19 cellular contexts compared by ENCODE assay signal in genomic region chr2:21104030-21104660, GRCh38. TPM values are rescaled to one million over a fixed set of nuclear protein-coding genes. Genes with fewer than 3 reads are reported as not detected.
DNase-seq lines count a peak whose midpoint lies in the region; ATAC-seq, FAIRE-seq and TF ChIP-seq lines count a peak whose summit lies in the region.
"Had no signal": no experiment of that assay in that cellular context is flagged by ENCODE, and none has a peak within 500 bp of the region (broad histone marks: within the 10 kb centered on the region; RNA-seq: fewer than 3 reads in every experiment).

No MANE protein-coding gene starts in this region.

- H3K9me3 ChIP-seq in MM.1S (replicated peaks; ENCODE audit: insufficient read depth, low read length) (no peaks in the 10 kb centered on the region), SU-DHL-6 (ENCODE audit: insufficient read depth, low read length) (no peaks in the 10 kb centered on the region), endothelial cell of umbilical vein (replicated peaks; ENCODE audit: control insufficient read depth, insufficient read depth, low read length) (no peaks in the 10 kb centered on the region), right lobe of liver (no peaks in the 10 kb centered on the region), left ventricle myocardium inferior (replicated peaks) (no peaks in the 10 kb centered on the region), A673 (ENCODE audit: low read depth, low read length, poor library complexity, severe bottlenecking) (no peaks in the 10 kb centered on the region)
- H3K9me3 ChIP-seq: A549; BLaER1 treated with 17β-estradiol and CSF1 and Interleukin-3, amounts not matched to agents 10 nM and 100 nM; HAP-1 had no signal

- peak overlapping the region; percentile 29; the same call in 1 of the 2 replicates for H3K27ac ChIP-seq in MM.1S (ENCODE audit: low read length)
- H3K27ac ChIP-seq in SU-DHL-6 (ENCODE audit: low read depth, low read length), result peak overlapping the region; percentile 52
- H3K27ac ChIP-seq in endothelial cell of umbilical vein (ENCODE audit: insufficient read depth, low read depth, low read length), result no peak overlapping the region
- peak overlapping the region; percentile 20 to 74 (median 65) for H3K27ac ChIP-seq in right lobe of liver
- H3K27ac ChIP-seq in left ventricle myocardium inferior (replicated peaks), result no peak overlapping the region
- H3K27ac ChIP-seq in A673 (ENCODE audit: low read depth, low read length, poor library complexity, severe bottlenecking), result no peak overlapping the region
- H3K27ac ChIP-seq: A549; BLaER1 treated with 17β-estradiol and CSF1 and Interleukin-3, amounts not matched to agents 10 nM and 100 nM; KMS-11 had no signal

- FAIRE-seq in endothelial cell of umbilical vein (lab: Jason Lieb, UNC), result peak; percentile 24
- FAIRE-seq: A549, GM12878, GM19239 had no signal

- H3K4me3 Mint-ChIP-seq in activated CD8-positive, alpha-beta memory T cell treated with anti-CD3 and anti-CD28 coated beads, Interleukin-2, amount 10 ng/mL, durations not matched to agents 7 days and 5 days, result no peak overlapping the region
- H3K4me3 Mint-ChIP-seq: B cell; CD8-positive, alpha-beta T cell had no signal

- dilution Hi-C loops in endothelial cell of umbilical vein (cut with MboI; ENCODE audit: extremely low pct_ligation_motif_present, low sequenced_read_pairs), result no loop called here

- H3K9me3 Mint-ChIP-seq in activated CD8-positive, alpha-beta memory T cell treated with anti-CD3 and anti-CD28 coated beads, Interleukin-2, amount 10 ng/mL, durations not matched to agents 7 days and 5 days (ENCODE audit: low read depth), result no peaks in the 10 kb centered on the region
- H3K9me3 Mint-ChIP-seq: CD8-positive, alpha-beta T cell had no signal

- H3K9ac ChIP-seq in MM.1S (ENCODE audit: low read length), result no peak overlapping the region
- no peak overlapping the region for H3K9ac ChIP-seq in SU-DHL-6 (ENCODE audit: low read length)
- H3K9ac ChIP-seq in endothelial cell of umbilical vein (replicated peaks; ENCODE audit: extremely low read depth, insufficient read depth, low read length), result no peak overlapping the region
- H3K9ac ChIP-seq: BLaER1 treated with 17β-estradiol and CSF1 and Interleukin-3, amounts not matched to agents 10 nM and 100 nM; KMS-11 had no signal

- H3K36me3 Mint-ChIP-seq in activated CD8-positive, alpha-beta memory T cell treated with anti-CD3 and anti-CD28 coated beads, Interleukin-2, amount 10 ng/mL, durations not matched to agents 7 days and 5 days, result no peaks in the 10 kb centered on the region
- H3K36me3 Mint-ChIP-seq: CD8-positive, alpha-beta T cell had no signal

- H3K4me1 ChIP-seq in MM.1S (ENCODE audit: low read length), result peaks cover 25% of the 10 kb centered on the region
- peaks cover 4% of the 10 kb centered on the region for H3K4me1 ChIP-seq in endothelial cell of umbilical vein (ENCODE audit: control insufficient read depth, extremely low read depth, insufficient read depth, low read length)
- peaks cover 2 to 51% (median 9%) of the 10 kb centered on the region in 4 donors for H3K4me1 ChIP-seq in right lobe of liver
- H3K4me1 ChIP-seq in left ventricle myocardium inferior, result peaks cover 11% of the 10 kb centered on the region
- no peaks in the 10 kb centered on the region for H3K4me1 ChIP-seq in A673 (ENCODE audit: insufficient read depth, low read length, poor library complexity, severe bottlenecking)
- H3K4me1 ChIP-seq: A549, HAP-1 had no signal

- H3K79me2 ChIP-seq in MM.1S (ENCODE audit: low read length) (no peaks in the 10 kb centered on the region), SU-DHL-6 (ENCODE audit: insufficient read depth, low read length) (no peaks in the 10 kb centered on the region), endothelial cell of umbilical vein (ENCODE audit: control insufficient read depth, insufficient read depth, low read length) (no peaks in the 10 kb centered on the region)

- no peak for TF ChIP-seq CTCF in MM.1S (IDR thresholded peaks at IDR 0.05; ENCODE audit: low read length)
- TF ChIP-seq CTCF in SU-DHL-6 (IDR thresholded peaks at IDR 0.05; ENCODE audit: insufficient read depth, low read length, poor library complexity, severe bottlenecking), result no peak
- no peak for TF ChIP-seq CTCF in endothelial cell of umbilical vein (IDR thresholded peaks at IDR 0.05; ENCODE audit: extremely low read depth in 1 of 2, insufficient read depth in 1 of 2, low read depth in 1 of 2, low read length in 2 of 2)
- TF ChIP-seq CTCF in right lobe of liver (IDR thresholded peaks at IDR 0.05), result no peak
- no peak for TF ChIP-seq CTCF in left ventricle myocardium inferior (IDR thresholded peaks at IDR 0.05; ENCODE audit: borderline replicate concordance)
- no peak for TF ChIP-seq CTCF in A673 (conservative IDR thresholded peaks at IDR 0.05; ENCODE audit: low read depth, low read length)

- H3K9me1 ChIP-seq in endothelial cell of umbilical vein (replicated peaks; ENCODE audit: control insufficient read depth, extremely low read depth, insufficient read depth, low read length), result no peaks in the 10 kb centered on the region

- intact Hi-C loops in endothelial cell of umbilical vein (cut with micrococcal nuclease), result no loop called here
- intact Hi-C loops in right lobe of liver (cut with DNase I), result no loop called here
- intact Hi-C loops in left ventricle myocardium inferior (cut with micrococcal nuclease), result no loop called here
- intact Hi-C loops in A673 (cut with micrococcal nuclease; ENCODE audit: unreplicated experiment), result no loop called here

- 0% methylated on average over 1 of the region's 1 CpG for WGBS in right lobe of liver (ENCODE audit: insufficient coverage, low coverage, low lambda C conversion rate, missing lambda C conversion rate)

- H4K20me1 ChIP-seq in MM.1S (ENCODE audit: insufficient read depth, low read length) (no peaks in the 10 kb centered on the region), SU-DHL-6 (ENCODE audit: low read depth, low read length) (no peaks in the 10 kb centered on the region), endothelial cell of umbilical vein (replicated peaks; ENCODE audit: control insufficient read depth, extremely low read depth, insufficient read depth, low read length) (no peaks in the 10 kb centered on the region)

- 0 out of 2 replicates have a peak, but pooled peaks cover 15% of the 10 kb centered on the region for H3F3A ChIP-seq in MM.1S (ENCODE audit: insufficient read depth, low read length)
- H3F3A ChIP-seq in SU-DHL-6 (ENCODE audit: insufficient read depth), result peaks cover 31% of the 10 kb centered on the region

- no peaks in the 10 kb centered on the region for H3K4me1 Mint-ChIP-seq in activated CD8-positive, alpha-beta memory T cell treated with anti-CD3 and anti-CD28 coated beads, Interleukin-2, amount 10 ng/mL, durations not matched to agents 7 days and 5 days

- BruUV-seq in endothelial cell of umbilical vein (replicated peaks; lab: Mats Ljungman, UMichigan) (no TSS peak), A673 (replicated peaks; lab: Mats Ljungman, UMichigan) (no TSS peak)

- POLR2A ChIA-PET in endothelial cell of umbilical vein (lab: Charles Lee), result no interaction called here
- POLR2A ChIA-PET in A673 (lab: Charles Lee; ENCODE audit: low non-redundant PET), result no interaction called here

- DNase-seq in MM.1S (no peak), endothelial cell of umbilical vein (ENCODE audit: low read depth, low spot score) (no peak), right lobe of liver (no peak), left ventricle myocardium inferior (no peak), A673 (ENCODE audit: low spot score) (no peak), GM03348 (ENCODE audit: low spot score) (no peak)
- no peak for DNase-seq in activated CD8-positive, alpha-beta memory T cell treated with anti-CD3 and anti-CD28 coated beads, Interleukin-2, amount 10 ng/mL, durations not matched to agents 7 days and 5 days
- DNase-seq: CD8-positive, alpha-beta T cell; DMS 273 treated with DMSO at 0.1 percent for 48 hours; GF-D8 had no signal

- H3K27ac Mint-ChIP-seq in activated CD8-positive, alpha-beta memory T cell treated with anti-CD3 and anti-CD28 coated beads, Interleukin-2, amount 10 ng/mL, durations not matched to agents 7 days and 5 days, result no peak overlapping the region
- H3K27ac Mint-ChIP-seq: B cell; CD8-positive, alpha-beta T cell had no signal

- no peaks in the 10 kb centered on the region for H3K36me3 ChIP-seq in MM.1S (replicated peaks; ENCODE audit: insufficient read depth, low read length)
- H3K36me3 ChIP-seq in SU-DHL-6 (ENCODE audit: low read length), result peaks cover 4% of the 10 kb centered on the region; the same call in 1 of the 2 replicates
- no peaks in the 10 kb centered on the region for H3K36me3 ChIP-seq in endothelial cell of umbilical vein (ENCODE audit: control insufficient read depth in 2 of 2, extremely low read depth in 1 of 2, insufficient read depth in 2 of 2, low read length in 2 of 2)
- no peaks in the 10 kb centered on the region for H3K36me3 ChIP-seq in right lobe of liver
- H3K36me3 ChIP-seq in left ventricle myocardium inferior, result no peaks in the 10 kb centered on the region
- H3K36me3 ChIP-seq in A673 (ENCODE audit: insufficient read depth, low read length, poor library complexity, severe bottlenecking), result no peaks in the 10 kb centered on the region
- H3K36me3 ChIP-seq: BLaER1 treated with 17β-estradiol and CSF1 and Interleukin-3, amounts not matched to agents 10 nM and 100 nM; HAP-1 had no signal

- no peak for TF ChIP-seq POLR2A in endothelial cell of umbilical vein (IDR thresholded peaks at IDR 0.05; ENCODE audit: low read depth, low read length)
- TF ChIP-seq POLR2A in right lobe of liver (IDR thresholded peaks at IDR 0.05), result no peak

- H2AFZ ChIP-seq in MM.1S (ENCODE audit: low read length) (no peak overlapping the region), SU-DHL-6 (ENCODE audit: low read depth, low read length, severe bottlenecking) (peak overlapping the region; percentile 74), endothelial cell of umbilical vein (ENCODE audit: low read depth, low read length) (no peak overlapping the region)

- ATAC-seq in right lobe of liver, result peak; percentile 53 to 76 (median 67)
- ATAC-seq in activated CD8-positive, alpha-beta memory T cell treated with anti-CD3 and anti-CD28 coated beads, Interleukin-2, amount 10 ng/mL, durations not matched to agents 7 days and 5 days, result no peak
- ATAC-seq: A549; CD8-positive, alpha-beta T cell; GM12878 had no signal

- CTCF ChIA-PET in endothelial cell of umbilical vein (lab: Charles Lee) (no interaction called here), A673 (lab: Charles Lee) (no interaction called here)
- CTCF ChIA-PET in activated CD8-positive, alpha-beta memory T cell treated with anti-CD3 and anti-CD28 coated beads, Interleukin-2, amount 10 ng/mL, durations not matched to agents 7 days and 5 days (lab: Charles Lee), result no interaction called here

- H3K27me3 ChIP-seq in MM.1S (replicated peaks; ENCODE audit: insufficient read depth, low read length) (no peaks in the 10 kb centered on the region), SU-DHL-6 (ENCODE audit: low read length) (no peaks in the 10 kb centered on the region), endothelial cell of umbilical vein (ENCODE audit: control insufficient read depth in 2 of 2, insufficient read depth in 2 of 2, low read length in 2 of 2) (no peaks in the 10 kb centered on the region), right lobe of liver (no peaks in the 10 kb centered on the region), left ventricle myocardium inferior (ENCODE audit: low read depth) (no peaks in the 10 kb centered on the region), A673 (replicated peaks; ENCODE audit: insufficient read depth, low read depth, low read length, poor library complexity) (peaks cover 22% of the 10 kb centered on the region)

- H3K4me3 ChIP-seq in MM.1S (ENCODE audit: low read length) (no peak overlapping the region), SU-DHL-6 (ENCODE audit: insufficient read depth, low read length, poor library complexity, severe bottlenecking) (no peak overlapping the region), endothelial cell of umbilical vein (replicated peaks in 1 of 3; ENCODE audit: insufficient read depth in 1 of 3, low read depth in 1 of 3, low read length in 3 of 3) (no peak overlapping the region), right lobe of liver (no peak overlapping the region), left ventricle myocardium inferior (no peak overlapping the region), A673 (ENCODE audit: low read depth, low read length, poor library complexity, severe bottlenecking) (no peak overlapping the region)
- H3K4me3 ChIP-seq: A549; BLaER1 treated with 17β-estradiol and CSF1 and Interleukin-3, amounts not matched to agents 10 nM and 100 nM; GM12878; HAP-1 had no signal

- H3K9me2 ChIP-seq in MM.1S (replicated peaks; ENCODE audit: insufficient read depth, low read length) (no peaks in the 10 kb centered on the region), SU-DHL-6 (replicated peaks; ENCODE audit: insufficient read depth, low read length) (no peaks in the 10 kb centered on the region)

- H3K4me2 ChIP-seq in MM.1S (ENCODE audit: low read depth, low read length), result peak overlapping the region; percentile 25; the same call in 1 of the 2 replicates
- H3K4me2 ChIP-seq in SU-DHL-6 (ENCODE audit: low read depth, low read length, poor library complexity, severe bottlenecking), result peak overlapping the region; percentile 47
- H3K4me2 ChIP-seq in endothelial cell of umbilical vein (ENCODE audit: insufficient read depth, low read length), result no peak overlapping the region
- H3K4me2 ChIP-seq: A549, KMS-11 had no signal

- no peaks in the 10 kb centered on the region for H3K27me3 Mint-ChIP-seq in activated CD8-positive, alpha-beta memory T cell treated with anti-CD3 and anti-CD28 coated beads, Interleukin-2, amount 10 ng/mL, durations not matched to agents 7 days and 5 days

RNA-seq across cellular contexts. Expression of gene TDRD15, which starts 19.6 kb away (rescaled TPM):
- not detected in 2 replicates for total RNA-seq in endothelial cell of umbilical vein
- polyA plus RNA-seq in endothelial cell of umbilical vein, result not detected in 2 replicates
- not detected in 2 replicates for polyA plus RNA-seq in endothelial cell of umbilical vein (2011; cell fraction: cytosol; rRNA removed)
- polyA plus RNA-seq in endothelial cell of umbilical vein (2011; cell fraction: nucleus; rRNA removed), result 0.01 TPM in 1 of 2 replicates, not detected in the other
- polyA plus RNA-seq in endothelial cell of umbilical vein (2012), result not detected in 2 replicates
- not detected in 2 replicates for polyA minus RNA-seq in endothelial cell of umbilical vein
- not detected for polyA minus RNA-seq in endothelial cell of umbilical vein (2011; cell fraction: cytosol; rRNA and poly(A)+ RNA removed)
- polyA minus RNA-seq in endothelial cell of umbilical vein (2011; cell fraction: nucleus; rRNA and poly(A)+ RNA removed), result not detected in 2 replicates
- 1 to 10 TPM in 3 of 6 experiments, under 1 TPM in 3; 0.32 to 2.4 (median 1.2) TPM for total RNA-seq in right lobe of liver
- total RNA-seq in left ventricle myocardium inferior, result not detected
- total RNA-seq in A673 (2021), result not detected in 2 replicates
- total RNA-seq in activated CD8-positive, alpha-beta memory T cell treated with anti-CD3 and anti-CD28 coated beads, Interleukin-2, amount 10 ng/mL, durations not matched to agents 7 days and 5 days, result not detected
- total RNA-seq: CD8-positive, alpha-beta T cell; GM12878 had no signal
- polyA plus RNA-seq: A549, AG04450, GM12878 had no signal

Comparison
In these comparisons a context has a peak if more than half of its experiments do, and no peak if none do; other contexts are left out.
1. H3K27ac ChIP-seq: peak in MM.1S (single experiment), SU-DHL-6 (single experiment) and right lobe of liver (3 of 3); none in endothelial cell of umbilical vein (single experiment), left ventricle myocardium inferior (single experiment) and A673 (single experiment).